1 cellular context compared by ENCODE assay signal in the genomic region with DNA sequence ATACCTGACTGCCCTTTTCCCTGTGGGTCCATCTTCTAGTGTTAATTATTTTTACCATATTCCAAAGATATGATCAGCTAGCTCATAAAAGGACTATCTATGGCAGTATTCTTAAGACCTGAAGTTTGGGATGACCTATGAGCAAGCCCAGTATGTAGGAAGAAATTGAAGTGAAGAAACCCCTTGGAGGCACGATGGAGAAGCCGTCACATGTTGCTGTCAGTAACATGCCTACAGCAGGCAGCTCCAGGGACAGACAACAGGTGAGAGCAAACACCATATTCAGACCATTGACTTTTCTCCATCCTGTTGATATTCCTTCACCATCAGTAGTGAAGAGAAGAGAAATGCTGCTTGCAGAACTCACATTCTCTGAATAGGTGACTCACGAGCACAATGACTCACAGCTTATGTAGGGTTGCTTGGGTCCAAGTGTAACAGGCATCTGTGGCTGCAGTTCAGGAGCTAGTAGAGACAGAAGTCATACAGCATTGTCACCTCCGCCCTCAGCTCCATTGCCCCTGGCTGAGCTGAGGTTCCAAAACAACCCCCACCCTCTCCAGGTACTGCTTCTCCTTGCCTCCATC.
TF ChIP-seq lines count a peak whose summit lies in the region.

No MANE protein-coding gene starts in this region.

TF ChIP-seq in HepG2, 621 proteins besides CTCF, POLR2A, EP300 and RAD21 (continues in another document):
- TF ChIP-seq FOXA3 (CRISPR knock-in tag; IDR thresholded peaks at IDR 0.05) = peak; percentile 65
- peak; percentile 98 for TF ChIP-seq ZNF792 (CRISPR knock-in tag; IDR thresholded peaks at IDR 0.05)
- TF ChIP-seq, protein P1, sequence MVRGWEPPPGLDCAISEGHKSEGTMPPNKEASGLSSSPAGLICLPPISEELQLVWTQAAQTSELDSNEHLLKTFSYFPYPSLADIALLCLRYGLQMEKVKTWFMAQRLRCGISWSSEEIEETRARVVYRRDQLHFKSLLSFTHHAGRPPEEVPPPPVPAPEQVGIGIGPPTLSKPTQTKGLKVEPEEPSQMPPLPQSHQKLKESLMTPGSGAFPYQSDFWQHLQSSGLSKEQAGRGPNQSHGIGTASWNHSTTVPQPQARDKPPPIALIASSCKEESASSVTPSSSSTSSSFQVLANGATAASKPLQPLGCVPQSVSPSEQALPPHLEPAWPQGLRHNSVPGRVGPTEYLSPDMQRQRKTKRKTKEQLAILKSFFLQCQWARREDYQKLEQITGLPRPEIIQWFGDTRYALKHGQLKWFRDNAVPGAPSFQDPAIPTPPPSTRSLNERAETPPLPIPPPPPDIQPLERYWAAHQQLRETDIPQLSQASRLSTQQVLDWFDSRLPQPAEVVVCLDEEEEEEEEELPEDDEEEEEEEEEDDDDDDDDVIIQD (CRISPR knock-in tag; IDR thresholded peaks at IDR 0.05; ENCODE audit: low read depth) = peak; percentile 54; the same call in 1 of the 2 replicates
- TF ChIP-seq RARA (CRISPR knock-in tag; IDR thresholded peaks at IDR 0.05) = peak; percentile 64
- TF ChIP-seq CREB1 (IDR thresholded peaks at IDR 0.05) = 0 out of 2 replicates have a peak, but pooled peaks have one; percentile 20
- TF ChIP-seq CREB1 (CRISPR knock-in tag; IDR thresholded peaks at IDR 0.05) = no peak
- TF ChIP-seq LCORL (IDR thresholded peaks at IDR 0.05) = no peak
- TF ChIP-seq LCORL (CRISPR knock-in tag; IDR thresholded peaks at IDR 0.05) = 0 out of 2 replicates have a peak, but pooled peaks have one; percentile 32
- peak; percentile 61; the same call in 1 of the 2 replicates for TF ChIP-seq FOSL1 (CRISPR knock-in tag; IDR thresholded peaks at IDR 0.05; ENCODE audit: borderline replicate concordance)
- no peak for TF ChIP-seq FOXA1 (IDR thresholded peaks at IDR 0.05)
- peak; percentile 26; the same call in 1 of the 2 replicates for TF ChIP-seq FOXA1 (CRISPR knock-in tag; IDR thresholded peaks at IDR 0.05)
- TF ChIP-seq SAP130 (CRISPR knock-in tag; IDR thresholded peaks at IDR 0.05; ENCODE audit: low read depth) = peak; percentile 47
- TF ChIP-seq, protein P2, sequence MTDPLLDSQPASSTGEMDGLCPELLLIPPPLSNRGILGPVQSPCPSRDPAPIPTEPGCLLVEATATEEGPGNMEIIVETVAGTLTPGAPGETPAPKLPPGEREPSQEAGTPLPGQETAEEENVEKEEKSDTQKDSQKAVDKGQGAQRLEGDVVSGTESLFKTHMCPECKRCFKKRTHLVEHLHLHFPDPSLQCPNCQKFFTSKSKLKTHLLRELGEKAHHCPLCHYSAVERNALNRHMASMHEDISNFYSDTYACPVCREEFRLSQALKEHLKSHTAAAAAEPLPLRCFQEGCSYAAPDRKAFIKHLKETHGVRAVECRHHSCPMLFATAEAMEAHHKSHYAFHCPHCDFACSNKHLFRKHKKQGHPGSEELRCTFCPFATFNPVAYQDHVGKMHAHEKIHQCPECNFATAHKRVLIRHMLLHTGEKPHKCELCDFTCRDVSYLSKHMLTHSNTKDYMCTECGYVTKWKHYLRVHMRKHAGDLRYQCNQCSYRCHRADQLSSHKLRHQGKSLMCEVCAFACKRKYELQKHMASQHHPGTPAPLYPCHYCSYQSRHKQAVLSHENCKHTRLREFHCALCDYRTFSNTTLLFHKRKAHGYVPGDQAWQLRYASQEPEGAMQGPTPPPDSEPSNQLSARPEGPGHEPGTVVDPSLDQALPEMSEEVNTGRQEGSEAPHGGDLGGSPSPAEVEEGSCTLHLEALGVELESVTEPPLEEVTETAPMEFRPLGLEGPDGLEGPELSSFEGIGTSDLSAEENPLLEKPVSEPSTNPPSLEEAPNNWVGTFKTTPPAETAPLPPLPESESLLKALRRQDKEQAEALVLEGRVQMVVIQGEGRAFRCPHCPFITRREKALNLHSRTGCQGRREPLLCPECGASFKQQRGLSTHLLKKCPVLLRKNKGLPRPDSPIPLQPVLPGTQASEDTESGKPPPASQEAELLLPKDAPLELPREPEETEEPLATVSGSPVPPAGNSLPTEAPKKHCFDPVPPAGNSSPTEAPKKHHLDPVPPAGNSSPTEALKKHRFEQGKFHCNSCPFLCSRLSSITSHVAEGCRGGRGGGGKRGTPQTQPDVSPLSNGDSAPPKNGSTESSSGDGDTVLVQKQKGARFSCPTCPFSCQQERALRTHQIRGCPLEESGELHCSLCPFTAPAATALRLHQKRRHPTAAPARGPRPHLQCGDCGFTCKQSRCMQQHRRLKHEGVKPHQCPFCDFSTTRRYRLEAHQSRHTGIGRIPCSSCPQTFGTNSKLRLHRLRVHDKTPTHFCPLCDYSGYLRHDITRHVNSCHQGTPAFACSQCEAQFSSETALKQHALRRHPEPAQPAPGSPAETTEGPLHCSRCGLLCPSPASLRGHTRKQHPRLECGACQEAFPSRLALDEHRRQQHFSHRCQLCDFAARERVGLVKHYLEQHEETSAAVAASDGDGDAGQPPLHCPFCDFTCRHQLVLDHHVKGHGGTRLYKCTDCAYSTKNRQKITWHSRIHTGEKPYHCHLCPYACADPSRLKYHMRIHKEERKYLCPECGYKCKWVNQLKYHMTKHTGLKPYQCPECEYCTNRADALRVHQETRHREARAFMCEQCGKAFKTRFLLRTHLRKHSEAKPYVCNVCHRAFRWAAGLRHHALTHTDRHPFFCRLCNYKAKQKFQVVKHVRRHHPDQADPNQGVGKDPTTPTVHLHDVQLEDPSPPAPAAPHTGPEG (CRISPR knock-in tag; IDR thresholded peaks at IDR 0.05) = no peak
- 0 out of 2 replicates have a peak, but pooled peaks have one; percentile 38 for TF ChIP-seq ELF3 (CRISPR knock-in tag; IDR thresholded peaks at IDR 0.05)
- no peak for TF ChIP-seq GABPB1 (CRISPR knock-in tag; IDR thresholded peaks at IDR 0.05)
- peak; percentile 66 for TF ChIP-seq TEAD3 (CRISPR knock-in tag; optimal IDR thresholded peaks at IDR 0.05; ENCODE audit: borderline replicate concordance)
- no peak for TF ChIP-seq ZBTB46 (CRISPR knock-in tag; IDR thresholded peaks at IDR 0.05; ENCODE audit: borderline replicate concordance)
- TF ChIP-seq IKZF5 (CRISPR knock-in tag; IDR thresholded peaks at IDR 0.05) = 0 out of 2 replicates have a peak, but pooled peaks have one; percentile 35
- TF ChIP-seq ARID3A (IDR thresholded peaks at IDR 0.05; ENCODE audit: low read depth, low read length) = peak; percentile 48
- TF ChIP-seq ETV5 (CRISPR knock-in tag; IDR thresholded peaks at IDR 0.05; ENCODE audit: borderline replicate concordance) = peak; percentile 35; the same call in 1 of the 2 replicates
- TF ChIP-seq HNF1B (CRISPR knock-in tag; IDR thresholded peaks at IDR 0.05) = 0 out of 2 replicates have a peak, but pooled peaks have one; percentile 39
- TF ChIP-seq GATAD2A (CRISPR knock-in tag; IDR thresholded peaks at IDR 0.05) = 0 out of 2 replicates have a peak, but pooled peaks have one; percentile 41
- peak; percentile 16; the same call in 1 of the 2 replicates for TF ChIP-seq ZNF644 (CRISPR knock-in tag; IDR thresholded peaks at IDR 0.05; ENCODE audit: low read depth)
- TF ChIP-seq, protein P3, sequence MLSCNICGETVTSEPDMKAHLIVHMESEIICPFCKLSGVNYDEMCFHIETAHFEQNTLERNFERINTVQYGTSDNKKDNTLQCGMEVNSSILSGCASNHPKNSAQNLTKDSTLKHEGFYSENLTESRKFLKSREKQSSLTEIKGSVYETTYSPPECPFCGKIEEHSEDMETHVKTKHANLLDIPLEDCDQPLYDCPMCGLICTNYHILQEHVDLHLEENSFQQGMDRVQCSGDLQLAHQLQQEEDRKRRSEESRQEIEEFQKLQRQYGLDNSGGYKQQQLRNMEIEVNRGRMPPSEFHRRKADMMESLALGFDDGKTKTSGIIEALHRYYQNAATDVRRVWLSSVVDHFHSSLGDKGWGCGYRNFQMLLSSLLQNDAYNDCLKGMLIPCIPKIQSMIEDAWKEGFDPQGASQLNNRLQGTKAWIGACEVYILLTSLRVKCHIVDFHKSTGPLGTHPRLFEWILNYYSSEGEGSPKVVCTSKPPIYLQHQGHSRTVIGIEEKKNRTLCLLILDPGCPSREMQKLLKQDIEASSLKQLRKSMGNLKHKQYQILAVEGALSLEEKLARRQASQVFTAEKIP (CRISPR knock-in tag; IDR thresholded peaks at IDR 0.05; ENCODE audit: borderline replicate concordance) = no peak
- no peak for TF ChIP-seq ZBTB21 (CRISPR knock-in tag; IDR thresholded peaks at IDR 0.05)
- TF ChIP-seq, protein P4, sequence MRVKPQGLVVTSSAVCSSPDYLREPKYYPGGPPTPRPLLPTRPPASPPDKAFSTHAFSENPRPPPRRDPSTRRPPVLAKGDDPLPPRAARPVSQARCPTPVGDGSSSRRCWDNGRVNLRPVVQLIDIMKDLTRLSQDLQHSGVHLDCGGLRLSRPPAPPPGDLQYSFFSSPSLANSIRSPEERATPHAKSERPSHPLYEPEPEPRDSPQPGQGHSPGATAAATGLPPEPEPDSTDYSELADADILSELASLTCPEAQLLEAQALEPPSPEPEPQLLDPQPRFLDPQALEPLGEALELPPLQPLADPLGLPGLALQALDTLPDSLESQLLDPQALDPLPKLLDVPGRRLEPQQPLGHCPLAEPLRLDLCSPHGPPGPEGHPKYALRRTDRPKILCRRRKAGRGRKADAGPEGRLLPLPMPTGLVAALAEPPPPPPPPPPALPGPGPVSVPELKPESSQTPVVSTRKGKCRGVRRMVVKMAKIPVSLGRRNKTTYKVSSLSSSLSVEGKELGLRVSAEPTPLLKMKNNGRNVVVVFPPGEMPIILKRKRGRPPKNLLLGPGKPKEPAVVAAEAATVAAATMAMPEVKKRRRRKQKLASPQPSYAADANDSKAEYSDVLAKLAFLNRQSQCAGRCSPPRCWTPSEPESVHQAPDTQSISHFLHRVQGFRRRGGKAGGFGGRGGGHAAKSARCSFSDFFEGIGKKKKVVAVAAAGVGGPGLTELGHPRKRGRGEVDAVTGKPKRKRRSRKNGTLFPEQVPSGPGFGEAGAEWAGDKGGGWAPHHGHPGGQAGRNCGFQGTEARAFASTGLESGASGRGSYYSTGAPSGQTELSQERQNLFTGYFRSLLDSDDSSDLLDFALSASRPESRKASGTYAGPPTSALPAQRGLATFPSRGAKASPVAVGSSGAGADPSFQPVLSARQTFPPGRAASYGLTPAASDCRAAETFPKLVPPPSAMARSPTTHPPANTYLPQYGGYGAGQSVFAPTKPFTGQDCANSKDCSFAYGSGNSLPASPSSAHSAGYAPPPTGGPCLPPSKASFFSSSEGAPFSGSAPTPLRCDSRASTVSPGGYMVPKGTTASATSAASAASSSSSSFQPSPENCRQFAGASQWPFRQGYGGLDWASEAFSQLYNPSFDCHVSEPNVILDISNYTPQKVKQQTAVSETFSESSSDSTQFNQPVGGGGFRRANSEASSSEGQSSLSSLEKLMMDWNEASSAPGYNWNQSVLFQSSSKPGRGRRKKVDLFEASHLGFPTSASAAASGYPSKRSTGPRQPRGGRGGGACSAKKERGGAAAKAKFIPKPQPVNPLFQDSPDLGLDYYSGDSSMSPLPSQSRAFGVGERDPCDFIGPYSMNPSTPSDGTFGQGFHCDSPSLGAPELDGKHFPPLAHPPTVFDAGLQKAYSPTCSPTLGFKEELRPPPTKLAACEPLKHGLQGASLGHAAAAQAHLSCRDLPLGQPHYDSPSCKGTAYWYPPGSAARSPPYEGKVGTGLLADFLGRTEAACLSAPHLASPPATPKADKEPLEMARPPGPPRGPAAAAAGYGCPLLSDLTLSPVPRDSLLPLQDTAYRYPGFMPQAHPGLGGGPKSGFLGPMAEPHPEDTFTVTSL (CRISPR knock-in tag; IDR thresholded peaks at IDR 0.05; ENCODE audit: borderline replicate concordance) = no peak
- no peak for TF ChIP-seq FOXP1 (IDR thresholded peaks at IDR 0.05)
- 0 out of 2 replicates have a peak, but pooled peaks have one; percentile 8 for TF ChIP-seq FOXP1 (CRISPR knock-in tag; IDR thresholded peaks at IDR 0.05)
- TF ChIP-seq, protein P5, sequence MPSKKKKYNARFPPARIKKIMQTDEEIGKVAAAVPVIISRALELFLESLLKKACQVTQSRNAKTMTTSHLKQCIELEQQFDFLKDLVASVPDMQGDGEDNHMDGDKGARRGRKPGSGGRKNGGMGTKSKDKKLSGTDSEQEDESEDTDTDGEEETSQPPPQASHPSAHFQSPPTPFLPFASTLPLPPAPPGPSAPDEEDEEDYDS (CRISPR knock-in tag; IDR thresholded peaks at IDR 0.05) = peak; percentile 19; the same call in 1 of the 2 replicates
